34 cellular contexts compared by ENCODE assay signal in the genomic region with DNA sequence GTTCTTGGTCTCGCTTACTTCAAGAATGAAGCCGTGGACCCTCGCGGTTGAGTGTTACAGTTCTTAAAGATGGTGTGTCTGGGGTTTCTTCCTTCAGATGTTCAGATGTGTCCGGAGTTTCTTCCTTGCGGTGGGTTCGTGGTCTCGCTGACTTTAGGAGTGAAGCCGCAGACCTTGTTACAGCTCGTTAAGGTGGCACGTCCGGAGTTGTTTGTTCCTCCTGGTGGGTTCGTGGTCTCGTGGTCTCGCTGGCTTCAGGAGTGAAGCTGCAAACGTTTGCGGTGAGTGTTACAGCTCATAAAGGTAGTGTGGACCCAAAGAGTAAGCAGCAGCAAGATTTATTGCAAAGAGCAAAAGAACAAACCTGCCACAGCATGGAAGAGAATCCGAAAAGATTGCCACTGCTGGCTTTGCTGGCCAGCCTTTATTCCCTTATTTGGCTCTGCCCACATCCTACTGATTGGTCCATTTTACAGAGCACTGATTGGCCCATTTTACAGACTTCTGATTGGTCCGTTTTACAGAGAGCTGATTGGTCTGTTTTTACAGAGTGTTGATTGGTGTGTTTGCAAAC. TPM values are rescaled to one million over a fixed set of nuclear protein-coding genes. Genes with fewer than 3 reads are reported as not detected.
"Had no signal": no experiment of that assay in that cellular context is flagged by ENCODE, and none has a peak within 500 bp of the region (broad histone marks: within the 10 kb centered on the region; RNA-seq: fewer than 3 reads in every experiment).

No MANE protein-coding gene starts in this region.

- H3K36me3 Mint-ChIP-seq: activated naive CD4-positive, alpha-beta T cell treated with anti-CD3 and anti-CD28 coated beads, Interleukin-2, amount 50 U/mL, for 72 hours had no signal

- DNase-seq: activated CD4-positive, alpha-beta T cell treated with anti-CD3 and anti-CD28 coated beads, Interleukin-2, amount 10 ng/mL, durations not matched to agents 24 days and 14 days; activated CD4-positive, alpha-beta T cell treated with anti-CD3 and anti-CD28 coated beads, Interleukin-2, amount 50 U/mL, for 4 hours; activated CD8-positive, alpha-beta T cell treated with anti-CD3 and anti-CD28 coated beads for 36 hours; activated gamma-delta T cell; activated naive CD4-positive, alpha-beta T cell treated with Interleukin-2 at 50 U/mL for 16 hours; activated T-cell treated with anti-CD3 and anti-CD28 coated beads, Interleukin-2, amount 50 U/mL, for 1 hour; activated T-cell treated with anti-CD3 and anti-CD28 coated beads, Interleukin-2, amount 50 U/mL, for 72 hours; adrenal gland; body of pancreas; caudate nucleus; cerebellar nuclear complex; Kasumi-1; MG63; NCI-H1092; NCI-H187; NCI-H2029 treated with DMSO at 0.1 percent for 48 hours; NCI-H2107; NCI-H2171; NCI-H510A; NCI-H526; NCI-H748 treated with DMSO at 0.1 percent for 48 hours; PC-9; Right ventricle myocardium superior; SW 1271; T1000 had no signal

- H3K4me3 Mint-ChIP-seq: activated CD4-positive, alpha-beta T cell treated with anti-CD3 and anti-CD28 coated beads, Interleukin-2, amount 10 ng/mL, durations not matched to agents 24 days and 14 days; activated CD8-positive, alpha-beta T cell treated with anti-CD3 and anti-CD28 coated beads for 36 hours; activated T-cell treated with anti-CD3 and anti-CD28 coated beads, Interleukin-2, amount 50 U/mL, for 72 hours had no signal

- H2AFZ ChIP-seq: PC-9 had no signal

- H3K9me3 ChIP-seq: adrenal gland, body of pancreas had no signal

- H3K27me3 Mint-ChIP-seq: activated CD4-positive, alpha-beta T cell treated with anti-CD3 and anti-CD28 coated beads, Interleukin-2, amount 10 ng/mL, durations not matched to agents 24 days and 14 days had no signal

- H3K36me3 ChIP-seq: adrenal gland, MG63 had no signal

- ATAC-seq: activated CD8-positive, alpha-beta T cell treated with anti-CD3 and anti-CD28 coated beads for 36 hours; activated naive CD4-positive, alpha-beta T cell treated with anti-CD3 and anti-CD28 coated beads, Interleukin-2, amount 50 U/mL, for 72 hours; activated T-cell treated with anti-CD3 and anti-CD28 coated beads, Interleukin-2, amount 50 U/mL, for 72 hours; body of pancreas had no signal

- H3K27me3 ChIP-seq: adrenal gland, body of pancreas, MG63 had no signal

- H3K27ac ChIP-seq: adrenal gland, body of pancreas, PC-9, RWPE1 had no signal

- H3K4me3 ChIP-seq: adrenal gland, body of pancreas, MG63, PC-9 had no signal

- H3K4me1 Mint-ChIP-seq: activated CD4-positive, alpha-beta T cell treated with anti-CD3 and anti-CD28 coated beads, Interleukin-2, amount 10 ng/mL, durations not matched to agents 24 days and 14 days had no signal

- H3K27ac Mint-ChIP-seq: activated CD4-positive, alpha-beta T cell treated with anti-CD3 and anti-CD28 coated beads, Interleukin-2, amount 10 ng/mL, durations not matched to agents 24 days and 14 days; activated CD8-positive, alpha-beta T cell treated with anti-CD3 and anti-CD28 coated beads for 36 hours; activated naive CD4-positive, alpha-beta T cell treated with anti-CD3 and anti-CD28 coated beads, Interleukin-2, amount 50 U/mL, for 72 hours; activated T-cell treated with anti-CD3 and anti-CD28 coated beads, Interleukin-2, amount 50 U/mL, for 72 hours; activated T-helper 2 cell treated with anti-CD3 and anti-CD28 coated beads, Interferon-gamma antibody, Interleukin-2, Interleukin-4, amounts not matched to agents 10 μg/mL and 5 μg/mL and 100 μg/mL, durations not matched to agents 14 hours and 24 hours and 36 hours had no signal

- H3K4me1 ChIP-seq: adrenal gland, body of pancreas had no signal

- H3K9me3 Mint-ChIP-seq: activated CD4-positive, alpha-beta T cell treated with anti-CD3 and anti-CD28 coated beads, Interleukin-2, amount 10 ng/mL, durations not matched to agents 24 days and 14 days; activated CD8-positive, alpha-beta T cell treated with anti-CD3 and anti-CD28 coated beads for 36 hours; activated naive CD4-positive, alpha-beta T cell treated with anti-CD3 and anti-CD28 coated beads, Interleukin-2, amount 50 U/mL, for 72 hours; activated T-helper 2 cell treated with anti-CD3 and anti-CD28 coated beads, Interferon-gamma antibody, Interleukin-2, Interleukin-4, amounts not matched to agents 10 μg/mL and 5 μg/mL and 100 μg/mL, durations not matched to agents 14 hours and 24 hours and 36 hours had no signal

- H3K4me2 ChIP-seq: PC-9 had no signal

RNA-seq across cellular contexts. Expression of a gene that starts 27.1 kb away (rescaled TPM):
- total RNA-seq: activated CD4-positive, alpha-beta T cell treated with anti-CD3 and anti-CD28 coated beads, Interleukin-2, amount 10 ng/mL, durations not matched to agents 24 days and 14 days; activated CD8-positive, alpha-beta memory T cell treated with anti-CD3 and anti-CD28 coated beads for 36 hours; activated CD8-positive, alpha-beta T cell treated with anti-CD3 and anti-CD28 coated beads for 36 hours; activated naive CD4-positive, alpha-beta T cell treated with anti-CD3 and anti-CD28 coated beads, Interleukin-2, amount 50 U/mL, for 72 hours; activated T-cell treated with anti-CD3 and anti-CD28 coated beads, Interleukin-2, amount 50 U/mL, for 72 hours; activated T-helper 2 cell treated with anti-CD3 and anti-CD28 coated beads, Interferon-gamma antibody, Interleukin-2, Interleukin-4, amounts not matched to agents 10 μg/mL and 5 μg/mL and 100 μg/mL, durations not matched to agents 14 hours and 24 hours and 36 hours; body of pancreas; bronchial epithelial cell; OCI-LY7; PC-9; Right ventricle myocardium superior; T-helper 1 cell treated with Interleukin-12 subunit alpha and Interleukin-12 subunit beta and Interleukin-4 antibody, amounts not matched to agents 30 ng/mL and 1 ng/mL, for 36 hours; T-helper 2 cell treated with Interferon-gamma antibody and Interleukin-4, amounts not matched to agents 100 ng/mL and 5 ng/mL, for 36 hours had no signal
- polyA plus RNA-seq: adrenal gland had no signal

RNA-seq across cellular contexts. Expression of a gene that starts 55.6 kb away (rescaled TPM):
- total RNA-seq: activated CD4-positive, alpha-beta T cell treated with anti-CD3 and anti-CD28 coated beads, Interleukin-2, amount 10 ng/mL, durations not matched to agents 24 days and 14 days; activated CD8-positive, alpha-beta memory T cell treated with anti-CD3 and anti-CD28 coated beads for 36 hours; activated CD8-positive, alpha-beta T cell treated with anti-CD3 and anti-CD28 coated beads for 36 hours; activated naive CD4-positive, alpha-beta T cell treated with anti-CD3 and anti-CD28 coated beads, Interleukin-2, amount 50 U/mL, for 72 hours; activated T-cell treated with anti-CD3 and anti-CD28 coated beads, Interleukin-2, amount 50 U/mL, for 72 hours; activated T-helper 2 cell treated with anti-CD3 and anti-CD28 coated beads, Interferon-gamma antibody, Interleukin-2, Interleukin-4, amounts not matched to agents 10 μg/mL and 5 μg/mL and 100 μg/mL, durations not matched to agents 14 hours and 24 hours and 36 hours; adrenal gland; astrocyte; body of pancreas; bronchial epithelial cell; OCI-LY7; PC-9; Right ventricle myocardium superior; T-helper 1 cell treated with Interleukin-12 subunit alpha and Interleukin-12 subunit beta and Interleukin-4 antibody, amounts not matched to agents 30 ng/mL and 1 ng/mL, for 36 hours; T-helper 2 cell treated with Interferon-gamma antibody and Interleukin-4, amounts not matched to agents 100 ng/mL and 5 ng/mL, for 36 hours had no signal
- polyA plus RNA-seq: adrenal gland had no signal
